ENCODE assay signal across 11 cellular contexts in the genomic region with DNA sequence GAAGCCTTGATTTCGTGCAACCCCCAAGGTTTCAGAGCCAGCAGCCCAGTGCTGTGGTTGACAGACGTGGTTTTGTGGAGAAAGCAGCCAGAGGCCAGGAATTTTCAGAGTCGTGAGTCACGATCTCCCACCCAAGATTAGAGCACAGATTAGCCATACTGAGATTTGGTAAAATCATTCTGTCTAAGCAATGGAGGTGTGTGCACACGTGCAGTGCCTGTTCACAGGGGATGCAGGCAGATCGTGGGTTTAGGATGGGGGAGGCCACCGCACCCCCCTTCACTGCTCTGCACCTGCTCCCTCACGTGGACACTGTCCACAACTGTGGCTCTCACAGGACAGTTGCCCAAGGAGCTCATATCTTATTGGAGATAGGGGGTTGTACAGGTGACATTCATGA. TPM values are rescaled to one million over a fixed set of nuclear protein-coding genes. Genes with fewer than 3 reads are reported as not detected.
DNase-seq lines count a peak whose midpoint lies in the region; ATAC-seq and TF ChIP-seq lines count a peak whose summit lies in the region.
"Had no signal": no experiment of that assay in that cellular context is flagged by ENCODE, and none has a peak within 500 bp of the region (broad histone marks: within the 10 kb centered on the region; RNA-seq: fewer than 3 reads in every experiment).

No MANE protein-coding gene starts in this region.

- H3K9me3 ChIP-seq in endodermal cell (ENCODE audit: control insufficient read depth, low read length) (no peaks in the 10 kb centered on the region), right atrium auricular region (no peaks in the 10 kb centered on the region)

- peaks cover 83% of the 10 kb centered on the region for H3K4me1 Mint-ChIP-seq in activated naive CD4-positive, alpha-beta T cell treated with anti-CD3 and anti-CD28 coated beads for 36 hours (ENCODE audit: low read depth)
- peaks cover 9% of the 10 kb centered on the region for H3K4me1 Mint-ChIP-seq in endodermal cell

- no peaks in the 10 kb centered on the region for H3K9me3 Mint-ChIP-seq in activated naive CD4-positive, alpha-beta T cell treated with anti-CD3 and anti-CD28 coated beads for 36 hours
- H3K9me3 Mint-ChIP-seq in endodermal cell, result no peaks in the 10 kb centered on the region
- H3K9me3 Mint-ChIP-seq: neural crest cell had no signal

- H3K36me3 ChIP-seq in endodermal cell (ENCODE audit: control insufficient read depth, insufficient read depth, low read length) (peaks cover 64% of the 10 kb centered on the region), right atrium auricular region (peaks cover 20% of the 10 kb centered on the region)

- H3K9ac ChIP-seq in endodermal cell (ENCODE audit: extremely low read depth, low read length, poor library complexity, severe bottlenecking), result no peak overlapping the region

- H3K27me3 ChIP-seq in endodermal cell (ENCODE audit: control insufficient read depth, insufficient read depth, low read length, poor library complexity, severe bottlenecking) (no peaks in the 10 kb centered on the region), right atrium auricular region (no peaks in the 10 kb centered on the region)

- intact Hi-C loops in activated naive CD4-positive, alpha-beta T cell treated with anti-CD3 and anti-CD28 coated beads for 36 hours (cut with micrococcal nuclease), result loop anchor here (2.0 kb wide), 1 partner anchor 17 kb away; no protein-coding TSS in a partner anchor

- no peak for DNase-seq in activated naive CD4-positive, alpha-beta T cell treated with anti-CD3 and anti-CD28 coated beads for 36 hours
- no peak for DNase-seq in activated naive CD4-positive, alpha-beta T cell (lab: John Stamatoyannopoulos, UW)
- DNase-seq in endodermal cell, result peak; percentile 30
- DNase-seq in stimulated activated naive CD8-positive, alpha-beta T cell treated with anti-CD3 and anti-CD28 coated beads, Interleukin-15, Interleukin-2, amounts not matched to agents 100 U/mL and 50 U/mL, for 24 hours, result peak; percentile 53
- no peak for DNase-seq in caudate nucleus (lab: John Stamatoyannopoulos, UW)
- no peak for DNase-seq in NCI-H2081 treated with DMSO at 0.1 percent for 48 hours (lab: John Stamatoyannopoulos, UW)
- DNase-seq in right atrium auricular region (ENCODE audit: low spot score), result no peak
- DNase-seq: NCI-H82 had no signal

- no peaks in the 10 kb centered on the region for H3K27me3 Mint-ChIP-seq in activated naive CD4-positive, alpha-beta T cell treated with anti-CD3 and anti-CD28 coated beads for 36 hours (ENCODE audit: low read depth)
- H3K27me3 Mint-ChIP-seq in endodermal cell (ENCODE audit: insufficient read depth), result no peaks in the 10 kb centered on the region

- H3K4me3 ChIP-seq in endodermal cell (ENCODE audit: low read length), result no peak overlapping the region
- no peak overlapping the region for H3K4me3 ChIP-seq in right atrium auricular region

- H3K4me1 ChIP-seq in endodermal cell (ENCODE audit: control insufficient read depth, insufficient read depth, low read length) (no peaks in the 10 kb centered on the region), right atrium auricular region (peaks cover 0 to 7% of the 10 kb centered on the region in 2 donors)

- peaks cover 36% of the 10 kb centered on the region for H3K36me3 Mint-ChIP-seq in activated naive CD4-positive, alpha-beta T cell treated with anti-CD3 and anti-CD28 coated beads for 36 hours (ENCODE audit: low read depth)
- H3K36me3 Mint-ChIP-seq in endodermal cell (ENCODE audit: low read depth), result peaks cover 46% of the 10 kb centered on the region

- 94 to 100% methylated on average over 4 to 8 of the region's 8 CpGs for WGBS in endodermal cell (ENCODE audit: insufficient coverage in 1 of 2, insufficient read length in 1 of 2), 2 experiments

- H3K27ac Mint-ChIP-seq in activated naive CD4-positive, alpha-beta T cell treated with anti-CD3 and anti-CD28 coated beads for 36 hours, result no peak overlapping the region
- H3K27ac Mint-ChIP-seq in endodermal cell, result no peak overlapping the region

- ATAC-seq in stimulated activated naive CD8-positive, alpha-beta T cell treated with anti-CD3 and anti-CD28 coated beads, Interleukin-15, Interleukin-2, amounts not matched to agents 100 U/mL and 50 U/mL, for 24 hours, result peak; percentile 14

- peak overlapping the region; percentile 48 for H3K27ac ChIP-seq in VCaP
- no peak overlapping the region for H3K27ac ChIP-seq in endodermal cell (ENCODE audit: low read depth, low read length)
- H3K27ac ChIP-seq in caudate nucleus (ENCODE audit: low read depth, low read length), result no peak overlapping the region
- no peak overlapping the region for H3K27ac ChIP-seq in right atrium auricular region
- H3K27ac ChIP-seq: HL-60 had no signal

- no peak for TF ChIP-seq CTCF in VCaP (conservative IDR thresholded peaks at IDR 0.05)
- TF ChIP-seq CTCF in endodermal cell (conservative IDR thresholded peaks at IDR 0.05), result no peak
- TF ChIP-seq CTCF in right atrium auricular region (IDR thresholded peaks at IDR 0.05), result no peak

- peak overlapping the region; percentile 7 for H3K4me3 Mint-ChIP-seq in activated naive CD4-positive, alpha-beta T cell treated with anti-CD3 and anti-CD28 coated beads for 36 hours
- H3K4me3 Mint-ChIP-seq in endodermal cell, result no peak overlapping the region
- H3K4me3 Mint-ChIP-seq: neural crest cell had no signal

- CTCF ChIA-PET in activated naive CD4-positive, alpha-beta T cell treated with anti-CD3 and anti-CD28 coated beads for 36 hours (lab: Charles Lee), result interaction anchor here (0.6 to 4.3 kb wide), 9 partner anchors 12 to 216 kb away, joined by 3 to 20 read pairs (median 10); no protein-coding TSS in a partner anchor

RNA-seq across cellular contexts. Expression of a gene that starts 46.6 kb away (rescaled TPM):
- 10 to 100 TPM; 37.4 to 38.8 TPM for total RNA-seq in activated naive CD4-positive, alpha-beta T cell treated with anti-CD3 and anti-CD28 coated beads for 36 hours
- total RNA-seq in endodermal cell (under 1 TPM in 1 of 2 donors, not detected in 1; 0.62 TPM), right atrium auricular region (10 to 100 TPM in 1 of 2 donors, 1 to 10 TPM in 1; 7.6 to 13.3 TPM)
- 0.18 TPM for polyA plus RNA-seq in endodermal cell (2013, experiment 1 of 2)
- polyA plus RNA-seq in endodermal cell (2013, experiment 2 of 2), result 0.29 TPM
- total RNA-seq: neural crest cell had no signal

Comparison
In these comparisons a context has a peak if more than half of its experiments do, and no peak if none do; other contexts are left out.
1. DNase-seq: peak in endodermal cell (single experiment) and stimulated activated naive CD8-positive, alpha-beta T cell treated with anti-CD3 and anti-CD28 coated beads, Interleukin-15, Interleukin-2, amounts not matched to agents 100 U/mL and 50 U/mL, for 24 hours (single experiment); none in activated naive CD4-positive, alpha-beta T cell treated with anti-CD3 and anti-CD28 coated beads for 36 hours (single experiment), activated naive CD4-positive, alpha-beta T cell (0 of 4), caudate nucleus (0 of 61), NCI-H2081 treated with DMSO at 0.1 percent for 48 hours (single experiment) and right atrium auricular region (single experiment).
2. RNA of a gene that starts 46.6 kb away (total RNA-seq): 37.4 to 38.8 TPM in activated naive CD4-positive, alpha-beta T cell treated with anti-CD3 and anti-CD28 coated beads for 36 hours and 7.6 to 13.3 TPM in right atrium auricular region; 0.62 TPM in endodermal cell; every median in the first group is over 4 times any median in the second.